ENCODE assay signal across 9 cellular contexts in the genomic region with DNA sequence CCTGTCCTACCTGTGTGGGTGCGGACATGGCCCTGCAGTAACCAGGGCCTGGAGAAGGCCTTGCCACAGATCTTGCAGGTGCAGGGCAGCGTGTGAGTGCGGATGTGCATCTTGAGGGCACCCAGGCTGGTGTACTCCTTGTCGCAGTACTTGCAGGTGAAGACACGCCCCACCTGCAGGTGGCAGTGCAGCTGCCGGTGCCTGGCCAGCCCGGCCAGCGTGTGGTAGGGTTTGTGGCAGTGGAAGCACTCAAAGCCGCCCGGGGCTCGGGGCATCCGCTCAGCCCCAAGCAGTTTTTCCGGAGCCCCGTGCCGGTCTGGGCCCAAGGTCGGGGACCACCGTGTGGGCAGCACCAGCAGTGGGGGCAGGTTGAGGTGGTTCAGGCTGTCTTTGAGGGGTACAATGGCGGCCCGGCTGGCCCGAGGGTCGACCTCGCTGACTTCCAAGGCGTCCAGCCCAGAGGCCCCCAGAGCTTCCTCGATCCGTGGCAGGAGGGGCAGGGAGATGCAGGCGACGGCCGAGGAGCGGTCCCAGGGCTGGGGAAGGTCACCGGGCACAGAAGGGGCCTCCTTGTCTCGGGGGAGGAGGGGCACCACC. TPM values are rescaled to one million over a fixed set of nuclear protein-coding genes. Genes with fewer than 3 reads are reported as not detected.
DNase-seq lines count a peak whose midpoint lies in the region; ATAC-seq and TF ChIP-seq lines count a peak whose summit lies in the region.
"Had no signal": no experiment of that assay in that cellular context is flagged by ENCODE, and none has a peak within 500 bp of the region (broad histone marks: within the 10 kb centered on the region; RNA-seq: fewer than 3 reads in every experiment).

No MANE protein-coding gene starts in this region.

- peak overlapping the region; percentile 82 to 84 for H3K27ac Mint-ChIP-seq in natural killer cell

- peak; percentile 26; the same call in 1 of the 2 replicates for TF ChIP-seq CTCF in SK-N-SH (IDR thresholded peaks at IDR 0.05)
- TF ChIP-seq CTCF in astrocyte of the spinal cord (IDR thresholded peaks at IDR 0.05; ENCODE audit: low read depth, low read length) = peak; percentile 38
- TF ChIP-seq CTCF in natural killer cell (IDR thresholded peaks at IDR 0.05) = no peak

- no peaks in the 10 kb centered on the region for H3K27me3 Mint-ChIP-seq in natural killer cell (ENCODE audit: low read depth in 2 of 2)

- CTCF ChIA-PET in SK-N-SH (lab: Yijun Ruan, JAX) = interaction anchor here (1.8 kb wide), 1 partner anchor 28 kb away, joined by 3 read pairs; no protein-coding TSS in a partner anchor

- H3K4me1 Mint-ChIP-seq in natural killer cell = peaks cover 7 to 35% of the 10 kb centered on the region in 2 donors

- H3K79me2 ChIP-seq in SK-N-SH (ENCODE audit: insufficient read depth) = no peaks in the 10 kb centered on the region

- 61% methylated on average over 15 of the region's 31 CpGs for WGBS in SK-N-SH (ENCODE audit: low lambda C conversion rate)

- no peak overlapping the region for H3K9ac ChIP-seq in SK-N-SH

- peak overlapping the region; percentile 67 for H3K4me3 Mint-ChIP-seq in natural killer cell

- intact Hi-C loops in natural killer cell (cut with micrococcal nuclease) = no loop called here

- H4K20me1 ChIP-seq in SK-N-SH (ENCODE audit: insufficient read depth) = no peaks in the 10 kb centered on the region

- DNase-seq in SK-N-SH (peak; percentile 41), NCI-H69 (lab: John Stamatoyannopoulos, UW) (peak; percentile 22), astrocyte of the spinal cord (ENCODE audit: low read depth, low spot score) (no peak), natural killer cell (no peak), nucleus accumbens (lab: John Stamatoyannopoulos, UW) (no peak), KG1 (lab: John Stamatoyannopoulos, UW) (no peak)

- no peaks in the 10 kb centered on the region for H3K36me3 ChIP-seq in SK-N-SH (replicated peaks in 1 of 2; ENCODE audit: control insufficient read depth in 1 of 2, insufficient read depth in 2 of 2, low read length in 1 of 2)

- TF ChIP-seq RAD21 in SK-N-SH (IDR thresholded peaks at IDR 0.05; ENCODE audit: low read length) = no peak

- in situ Hi-C loops in astrocyte of the spinal cord (cut with HindIII; ENCODE audit: low sequenced_read_pairs) = no loop called here

- H3K4me2 ChIP-seq in SK-N-SH = no peak overlapping the region

- no peak overlapping the region for H3K27ac ChIP-seq in SK-N-SH (ENCODE audit: low read depth in 2 of 2, low read length in 1 of 2)

- H3K4me1 ChIP-seq in SK-N-SH (ENCODE audit: control insufficient read depth in 1 of 2, insufficient read depth in 2 of 2, low read depth in 1 of 2, low read length in 1 of 2) = peaks cover 5 to 10% of the 10 kb centered on the region in 2 experiments; a peak in 2 of 4 replicates

- peaks cover 5% of the 10 kb centered on the region for H3F3A ChIP-seq in SK-N-SH (replicated peaks; ENCODE audit: insufficient read depth)

- POLR2A ChIA-PET in SK-N-SH (lab: Yijun Ruan, JAX) = no interaction called here

- ATAC-seq in SK-N-SH treated with all-trans-retinoic acid at 6 μM for 48 hours (no peak), natural killer cell (peak in 1 of 3 donors; percentile 38), GM18870 (IDR thresholded peaks at IDR 0.05; ENCODE audit: unreplicated experiment) (no peak)

- no peak overlapping the region for H3K4me3 ChIP-seq in SK-N-SH (ENCODE audit: low read depth in 2 of 2, low read length in 1 of 2)
- no peak overlapping the region for H3K4me3 ChIP-seq in astrocyte of the spinal cord (ENCODE audit: low read depth, low read length)

- no peak overlapping the region for H2AFZ ChIP-seq in SK-N-SH (ENCODE audit: low read depth)

- no peaks in the 10 kb centered on the region for H3K27me3 ChIP-seq in SK-N-SH (ENCODE audit: insufficient read depth)

- no peaks in the 10 kb centered on the region for H3K36me3 Mint-ChIP-seq in natural killer cell

- H3K9me2 ChIP-seq in SK-N-SH = no peaks in the 10 kb centered on the region

- no peaks in the 10 kb centered on the region for H3K9me3 Mint-ChIP-seq in natural killer cell

- no peak for TF ChIP-seq EP300 in SK-N-SH (IDR thresholded peaks at IDR 0.05; ENCODE audit: borderline replicate concordance in 1 of 2, low read depth in 1 of 2, low read length in 1 of 2)

- H3K9me3 ChIP-seq in SK-N-SH = no peaks in the 10 kb centered on the region

TF ChIP-seq in SK-N-SH, 30 proteins besides CTCF, POLR2A, EP300 and RAD21:
- TF ChIP-seq GABPA (IDR thresholded peaks at IDR 0.05; ENCODE audit: low read depth) (no peak), SIN3A (IDR thresholded peaks at IDR 0.05; ENCODE audit: borderline replicate concordance, low read depth, low read length) (no peak), YY1 (IDR thresholded peaks at IDR 0.05; ENCODE audit: low read depth) (no peak), TCF12 (IDR thresholded peaks at IDR 0.05) (no peak), POLR2AphosphoS5 (IDR thresholded peaks at IDR 0.05; ENCODE audit: low read depth, low read length) (no peak)
- TF ChIP-seq, protein P1, sequence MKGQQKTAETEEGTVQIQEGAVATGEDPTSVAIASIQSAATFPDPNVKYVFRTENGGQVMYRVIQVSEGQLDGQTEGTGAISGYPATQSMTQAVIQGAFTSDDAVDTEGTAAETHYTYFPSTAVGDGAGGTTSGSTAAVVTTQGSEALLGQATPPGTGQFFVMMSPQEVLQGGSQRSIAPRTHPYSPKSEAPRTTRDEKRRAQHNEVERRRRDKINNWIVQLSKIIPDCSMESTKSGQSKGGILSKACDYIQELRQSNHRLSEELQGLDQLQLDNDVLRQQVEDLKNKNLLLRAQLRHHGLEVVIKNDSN (IDR thresholded peaks at IDR 0.05; ENCODE audit: borderline replicate concordance, low read depth) = no peak

TF ChIP-seq in SK-N-SH treated with all-trans-retinoic acid at 6 μM for 48 hours, 23 proteins besides CTCF, POLR2A, EP300 and RAD21:
- TF ChIP-seq RARB (CRISPR knock-in tag; IDR thresholded peaks at IDR 0.05) = no peak
- TF ChIP-seq POU6F1 (CRISPR knock-in tag; IDR thresholded peaks at IDR 0.05; ENCODE audit: borderline replicate concordance, low read depth) = no peak

RNA-seq across cellular contexts. Expression of gene SNAI3, which starts 5.1 kb away (rescaled TPM):
- 0.03 and 0.18 TPM in 2 replicates for polyA plus RNA-seq in SK-N-SH (2012; rRNA removed)
- 0.06 and 0.09 TPM in 2 replicates for polyA plus RNA-seq in SK-N-SH (2012; cell fraction: cytosol; rRNA removed)
- 0.24 and 0.32 TPM in 2 replicates for polyA plus RNA-seq in SK-N-SH (2012; cell fraction: nucleus; rRNA removed)
- 1 to 10 TPM; 8.2 to 9.2 (median 8.4) TPM for total RNA-seq in natural killer cell
- total RNA-seq: Daoy had no signal

RNA-seq across cellular contexts. Expression of gene MVD, which starts 18.3 kb away (rescaled TPM):
- polyA plus RNA-seq in SK-N-SH (2012; rRNA removed) = 14.7 and 15.7 TPM in 2 replicates
- 4.4 and 8.4 TPM in 2 replicates for polyA plus RNA-seq in SK-N-SH (2012; cell fraction: cytosol; rRNA removed)
- 42.1 and 57.2 TPM in 2 replicates for polyA plus RNA-seq in SK-N-SH (2012; cell fraction: nucleus; rRNA removed)
- 100 to 1,000 TPM; 176 to 271 (median 185) TPM for total RNA-seq in natural killer cell

RNA-seq across cellular contexts. Expression of gene RNF166, which starts 25.0 kb away (rescaled TPM):
- 17.0 and 17.2 TPM in 2 replicates for polyA plus RNA-seq in SK-N-SH (2012; rRNA removed)
- 7.5 and 11.2 TPM in 2 replicates for polyA plus RNA-seq in SK-N-SH (2012; cell fraction: cytosol; rRNA removed)
- polyA plus RNA-seq in SK-N-SH (2012; cell fraction: nucleus; rRNA removed) = 29.1 and 45.4 TPM in 2 replicates
- total RNA-seq in natural killer cell = 100 to 1,000 TPM; 459 to 712 (median 501) TPM

RNA-seq across cellular contexts. Expression of gene CTU2, which starts 25.1 kb away (rescaled TPM):
- 16.2 and 16.5 TPM in 2 replicates for polyA plus RNA-seq in SK-N-SH (2012; rRNA removed)
- polyA plus RNA-seq in SK-N-SH (2012; cell fraction: cytosol; rRNA removed) = 6.3 and 9.8 TPM in 2 replicates
- polyA plus RNA-seq in SK-N-SH (2012; cell fraction: nucleus; rRNA removed) = 32.4 and 41.1 TPM in 2 replicates
- total RNA-seq in natural killer cell = 10 to 100 TPM; 36.6 to 43.3 (median 39.9) TPM

RNA-seq across cellular contexts. Expression of gene CYBA, which starts 30.3 kb away (rescaled TPM):
- 116 and 176 TPM in 2 replicates for polyA plus RNA-seq in SK-N-SH (2012; rRNA removed)
- polyA plus RNA-seq in SK-N-SH (2012; cell fraction: cytosol; rRNA removed) = 60.0 and 85.5 TPM in 2 replicates
- 142 and 154 TPM in 2 replicates for polyA plus RNA-seq in SK-N-SH (2012; cell fraction: nucleus; rRNA removed)
- total RNA-seq in natural killer cell = 1,000 to 10,000 TPM; 1,001 to 1,351 (median 1,051) TPM

Comparison
In these comparisons a context has a peak if more than half of its experiments do, and no peak if none do; other contexts are left out.
1. DNase-seq: peak in SK-N-SH (single experiment) and NCI-H69 (single experiment); none in astrocyte of the spinal cord (single experiment), natural killer cell (single experiment), nucleus accumbens (0 of 56) and KG1 (single experiment).